Comparison of ENCODE assay signal across 23 cellular contexts in the genomic region with DNA sequence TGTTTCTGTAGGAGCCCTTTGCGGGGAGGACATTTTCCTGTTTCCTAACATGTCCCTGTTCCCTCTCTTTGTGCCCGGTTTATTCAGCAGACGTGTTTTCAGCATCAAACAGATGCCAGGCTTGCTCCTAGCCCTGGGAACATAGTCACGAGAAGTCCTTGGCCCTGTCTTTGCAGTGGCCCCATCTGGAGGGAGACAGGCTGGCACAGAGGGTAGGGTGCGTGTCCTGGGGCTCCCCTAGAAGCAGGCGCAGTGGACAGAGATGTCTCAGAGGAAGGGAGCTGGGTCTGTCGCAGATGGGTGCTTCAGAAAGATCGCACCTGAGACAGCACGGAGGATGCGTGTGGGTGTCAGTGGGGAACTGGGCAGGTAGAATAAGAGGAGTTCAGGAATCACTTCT.
DNase-seq lines count a peak whose midpoint lies in the region; ATAC-seq and TF ChIP-seq lines count a peak whose summit lies in the region.
"Had no signal": no experiment of that assay in that cellular context is flagged by ENCODE, and none has a peak within 500 bp of the region (broad histone marks: within the 10 kb centered on the region; RNA-seq: fewer than 3 reads in every experiment).

No MANE protein-coding gene starts in this region.

- no peaks in the 10 kb centered on the region for H3K4me1 ChIP-seq in HEK293 (ENCODE audit: control insufficient read depth, insufficient read depth, low read length)
- H3K4me1 ChIP-seq in spleen, result no peaks in the 10 kb centered on the region
- no peaks in the 10 kb centered on the region for H3K4me1 ChIP-seq in body of pancreas

- no peaks in the 10 kb centered on the region for H3K9me3 Mint-ChIP-seq in activated T-cell treated with anti-CD3 and anti-CD28 coated beads, Interleukin-2, amount 50 U/mL, for 24 hours
- H3K9me3 Mint-ChIP-seq in central memory CD8-positive, alpha-beta T cell, result no peaks in the 10 kb centered on the region
- H3K9me3 Mint-ChIP-seq in HFFc6, result no peaks in the 10 kb centered on the region
- H3K9me3 Mint-ChIP-seq: GM23338 had no signal

- no peaks in the 10 kb centered on the region for H3K27me3 Mint-ChIP-seq in activated T-cell treated with anti-CD3 and anti-CD28 coated beads, Interleukin-2, amount 50 U/mL, for 24 hours
- H3K27me3 Mint-ChIP-seq in central memory CD8-positive, alpha-beta T cell, result no peaks in the 10 kb centered on the region
- no peaks in the 10 kb centered on the region; the same call in 1 of the 2 replicates for H3K27me3 Mint-ChIP-seq in HFFc6 (ENCODE audit: insufficient read depth)

- ATAC-seq in central memory CD8-positive, alpha-beta T cell (replicated peaks; ENCODE audit: extremely low read depth, poor library complexity, severe bottlenecking), result no peak
- no peak for ATAC-seq in body of pancreas
- ATAC-seq: GM23338, K562, right cardiac atrium had no signal

- CTCF ChIA-PET in HEK293 (lab: Yijun Ruan, JAX), result interaction anchor here (0.6 kb wide), 1 partner anchor 81 kb away, joined by 6 read pairs; no protein-coding TSS in a partner anchor

- DNase-seq in activated T-cell treated with anti-CD3 and anti-CD28 coated beads, Interleukin-2, amount 50 U/mL, for 24 hours, result peak; percentile 20
- DNase-seq in activated T-cell treated with anti-CD3 and anti-CD28 coated beads, Interleukin-2, amount 50 U/mL, for 1 hour, result no peak
- no peak for DNase-seq in central memory CD8-positive, alpha-beta T cell (ENCODE audit: low spot score in 2 of 2)
- peak; percentile 53 for DNase-seq in spleen
- no peak for DNase-seq in HFFc6
- no peak for DNase-seq in body of pancreas
- no peak for DNase-seq in Kasumi-1 (lab: John Stamatoyannopoulos, UW)
- DNase-seq: activated CD4-positive, CD25-positive, alpha-beta regulatory T cell; activated effector memory CD4-positive, alpha-beta T cell treated with Interleukin-2 at 50 U/mL for 16 hours; aorta; foreskin melanocyte; kidney; NCI-H187; NCI-H446; NK-92 treated with Interleukin-12 subunit alpha and Interleukin-12 subunit beta, amount 100 ng/mL, for 24 hours; right cardiac atrium; stimulated activated CD4-positive, alpha-beta T cell treated with anti-CD3 and anti-CD28 coated beads, Interleukin-15, amount 100 ng/mL, for 24 hours had no signal

- H3K27ac Mint-ChIP-seq in activated T-cell treated with anti-CD3 and anti-CD28 coated beads, Interleukin-2, amount 50 U/mL, for 24 hours, result peak overlapping the region; percentile 20
- peak overlapping the region; percentile 64 for H3K27ac Mint-ChIP-seq in central memory CD8-positive, alpha-beta T cell (ENCODE audit: low read depth)
- H3K27ac Mint-ChIP-seq in HFFc6, result no peak overlapping the region

- H3K9me3 ChIP-seq in HEK293 (ENCODE audit: control insufficient read depth, insufficient read depth, low read depth, low read length) (no peaks in the 10 kb centered on the region), spleen (peaks cover 0 to 7% (median 0%) of the 10 kb centered on the region in 8 donors), body of pancreas (no peaks in the 10 kb centered on the region)
- H3K9me3 ChIP-seq: ovary had no signal

- H3K4me3 Mint-ChIP-seq in activated T-cell treated with anti-CD3 and anti-CD28 coated beads, Interleukin-2, amount 50 U/mL, for 24 hours, result no peak overlapping the region
- no peak overlapping the region for H3K4me3 Mint-ChIP-seq in central memory CD8-positive, alpha-beta T cell
- no peak overlapping the region; the same call in 1 of the 2 replicates for H3K4me3 Mint-ChIP-seq in HFFc6
- H3K4me3 Mint-ChIP-seq: GM23338 had no signal

- 92 to 96% (median 93%) methylated on average over 10 of the region's 10 CpGs for WGBS in spleen, 5 donors
- 92% methylated on average over 10 of the region's 10 CpGs for WGBS in body of pancreas, 2 donors

- peaks cover 90% of the 10 kb centered on the region for H3K36me3 Mint-ChIP-seq in activated T-cell treated with anti-CD3 and anti-CD28 coated beads, Interleukin-2, amount 50 U/mL, for 24 hours (ENCODE audit: low read depth)
- H3K36me3 Mint-ChIP-seq in central memory CD8-positive, alpha-beta T cell (ENCODE audit: insufficient read depth), result peaks cover 69% of the 10 kb centered on the region
- peaks cover 13% of the 10 kb centered on the region for H3K36me3 Mint-ChIP-seq in HFFc6 (ENCODE audit: low read depth)

- intact Hi-C loops in spleen (cut with DNase I; ENCODE audit: low total_unique reads), result no loop called here
- intact Hi-C loops in body of pancreas (cut with DNase I), result no loop called here

- H3K4me1 Mint-ChIP-seq in activated T-cell treated with anti-CD3 and anti-CD28 coated beads, Interleukin-2, amount 50 U/mL, for 24 hours (ENCODE audit: low read depth), result no peaks in the 10 kb centered on the region
- no peaks in the 10 kb centered on the region for H3K4me1 Mint-ChIP-seq in central memory CD8-positive, alpha-beta T cell
- H3K4me1 Mint-ChIP-seq in HFFc6 (ENCODE audit: low read depth), result no peaks in the 10 kb centered on the region
- H3K4me1 Mint-ChIP-seq: GM23338 had no signal

- H3K27ac ChIP-seq in HEK293 (ENCODE audit: extremely low read depth, low read depth, low read length) (peak overlapping the region; percentile 4; the same call in 1 of the 2 replicates), spleen (no peak overlapping the region), body of pancreas (no peak overlapping the region)
- H3K27ac ChIP-seq: C4-2B, ovary had no signal

- H3K27me3 ChIP-seq in spleen (replicated peaks in 1 of 7), result no peaks in the 10 kb centered on the region
- no peaks in the 10 kb centered on the region for H3K27me3 ChIP-seq in body of pancreas
- H3K27me3 ChIP-seq: ovary had no signal

- POLR2A ChIA-PET in HEK293 (lab: Yijun Ruan, JAX), result no interaction called here

- peaks cover 30 to 69% of the 10 kb centered on the region in 2 experiments for H3K36me3 ChIP-seq in HEK293 (ENCODE audit: control insufficient read depth in 2 of 2, insufficient read depth in 1 of 2, low read length in 2 of 2)
- H3K36me3 ChIP-seq in spleen, result peaks cover 0 to 100% (median 87%) of the 10 kb centered on the region in 6 donors
- peaks cover 0 to 9% of the 10 kb centered on the region in 2 donors for H3K36me3 ChIP-seq in body of pancreas (replicated peaks in 1 of 2; ENCODE audit: insufficient read depth in 1 of 2, low read depth in 2 of 2)
- H3K36me3 ChIP-seq: ovary had no signal

- H3K4me3 ChIP-seq in HEK293 (ENCODE audit: low read depth, low read length), result no peak overlapping the region
- H3K4me3 ChIP-seq in spleen, result no peak overlapping the region
- H3K4me3 ChIP-seq in body of pancreas, result no peak overlapping the region
- H3K4me3 ChIP-seq: GM23338, K562, lung, ovary had no signal

- TF ChIP-seq CTCF in HEK293 (tag by site-specific recombination; IDR thresholded peaks at IDR 0.05), result no peak
- no peak for TF ChIP-seq CTCF in spleen (IDR thresholded peaks at IDR 0.05 in 8 of 11, conservative IDR thresholded peaks at IDR 0.05 in 3 of 11)
- no peak for TF ChIP-seq CTCF in HFFc6 (IDR thresholded peaks at IDR 0.05)
- TF ChIP-seq CTCF in body of pancreas (IDR thresholded peaks at IDR 0.05), result no peak

- TF ChIP-seq POLR2A in spleen (IDR thresholded peaks at IDR 0.05), result no peak
- no peak for TF ChIP-seq POLR2A in body of pancreas (IDR thresholded peaks at IDR 0.05)

TF ChIP-seq in HEK293, 187 proteins besides CTCF, POLR2A, EP300 and RAD21:
- TF ChIP-seq BCL11A (tag by site-specific recombination; IDR thresholded peaks at IDR 0.05; ENCODE audit: low read depth), result no peak
- no peak for TF ChIP-seq ZNF416 (tag by site-specific recombination; IDR thresholded peaks at IDR 0.05)
- no peak for TF ChIP-seq ZNF701 (tag by site-specific recombination; IDR thresholded peaks at IDR 0.05)
- TF ChIP-seq REPIN1 (tag by site-specific recombination; IDR thresholded peaks at IDR 0.05; ENCODE audit: low read depth), result no peak
- no peak for TF ChIP-seq ZNF791 (tag by site-specific recombination; IDR thresholded peaks at IDR 0.05)
- TF ChIP-seq ZNF302 (tag by site-specific recombination; IDR thresholded peaks at IDR 0.05; ENCODE audit: low read depth), result no peak
- TF ChIP-seq KLF7 (tag by site-specific recombination; IDR thresholded peaks at IDR 0.05; ENCODE audit: borderline replicate concordance), result no peak
- no peak for TF ChIP-seq ZNF555 (tag by site-specific recombination; conservative IDR thresholded peaks at IDR 0.05)
- no peak for TF ChIP-seq MZF1 (tag by site-specific recombination; IDR thresholded peaks at IDR 0.05; ENCODE audit: borderline replicate concordance)
- TF ChIP-seq ZNF510 (tag by site-specific recombination; IDR thresholded peaks at IDR 0.05; ENCODE audit: insufficient replicate concordance), result no peak

Comparison
In these comparisons a context has a peak if more than half of its experiments do, and no peak if none do; other contexts are left out.
1. DNase-seq: peak in activated T-cell treated with anti-CD3 and anti-CD28 coated beads, Interleukin-2, amount 50 U/mL, for 24 hours (single experiment) and spleen (single experiment); none in activated T-cell treated with anti-CD3 and anti-CD28 coated beads, Interleukin-2, amount 50 U/mL, for 1 hour (single experiment), central memory CD8-positive, alpha-beta T cell (0 of 2), HFFc6 (single experiment), body of pancreas (0 of 4) and Kasumi-1 (0 of 2).